Comparison of ENCODE assay signal across 8 cellular contexts in genomic region chr12:49662998-49663843, GRCh38. TPM values are rescaled to one million over a fixed set of nuclear protein-coding genes. Genes with fewer than 3 reads are reported as not detected.
DNase-seq lines count a peak whose midpoint lies in the region; ATAC-seq lines count a peak whose summit lies in the region.

No MANE protein-coding gene starts in this region.

- DNase-seq in DMS53 treated with DMSO at 0.1 percent for 48 hours (lab: John Stamatoyannopoulos, UW; ENCODE audit: unreplicated experiment) (peak; percentile 59), LHCN-M2 (ENCODE audit: low read depth) (peak; percentile 91), mesenteric fat pad (ENCODE audit: low spot score) (peak; percentile 88)
- peak; percentile 38 to 53 for DNase-seq in activated CD4-positive, alpha-beta T cell treated with anti-CD3 and anti-CD28 coated beads for 24 hours (ENCODE audit: low read depth in 2 of 2)
- DNase-seq in stimulated activated CD8-positive, alpha-beta memory T cell treated with anti-CD3 and anti-CD28 coated beads, Interleukin-4, amount 100 ng/mL, for 24 hours (ENCODE audit: low read depth), result peak; percentile 45

- peak; percentile 60 for ATAC-seq in GM21619 (IDR thresholded peaks at IDR 0.05; ENCODE audit: unreplicated experiment)
- ATAC-seq in HG03039 (IDR thresholded peaks at IDR 0.05; ENCODE audit: unreplicated experiment), result no peak

- H3K4me1 Mint-ChIP-seq in dendritic cell treated with granulocyte-macrophage colony-stimulating factor and Interleukin-4, amounts not matched to agents 40 ng/mL and 50 ng/mL, for 4 days (ENCODE audit: low read depth), result peaks cover 79% of the 10 kb centered on the region

- H3K27me3 Mint-ChIP-seq in dendritic cell treated with granulocyte-macrophage colony-stimulating factor and Interleukin-4, amounts not matched to agents 40 ng/mL and 50 ng/mL, for 4 days, result no peaks in the 10 kb centered on the region

- H3K9me3 Mint-ChIP-seq in dendritic cell treated with granulocyte-macrophage colony-stimulating factor and Interleukin-4, amounts not matched to agents 40 ng/mL and 50 ng/mL, for 4 days, result no peaks in the 10 kb centered on the region

- peak overlapping the region; percentile 76 for H3K27ac Mint-ChIP-seq in dendritic cell treated with granulocyte-macrophage colony-stimulating factor and Interleukin-4, amounts not matched to agents 40 ng/mL and 50 ng/mL, for 4 days

- H3K36me3 Mint-ChIP-seq in dendritic cell treated with granulocyte-macrophage colony-stimulating factor and Interleukin-4, amounts not matched to agents 40 ng/mL and 50 ng/mL, for 4 days (ENCODE audit: low read depth), result peaks cover 81% of the 10 kb centered on the region

- peak overlapping the region; percentile 44 for H3K4me3 Mint-ChIP-seq in dendritic cell treated with granulocyte-macrophage colony-stimulating factor and Interleukin-4, amounts not matched to agents 40 ng/mL and 50 ng/mL, for 4 days

- intact Hi-C loops in dendritic cell treated with granulocyte-macrophage colony-stimulating factor and Interleukin-4, amounts not matched to agents 40 ng/mL and 50 ng/mL, for 4 days (cut with micrococcal nuclease), result loop anchor here (5.0 kb wide), 1 partner anchor 34 kb away; no protein-coding TSS in a partner anchor

RNA-seq across cellular contexts. Expression of gene PRPF40B, which starts 39.9 kb away (rescaled TPM):
- 8.7 and 11.3 TPM in 2 replicates for total RNA-seq in LHCN-M2 (2014; rRNA removed)
- polyA plus RNA-seq in LHCN-M2 (2012), result 7.3 TPM
- total RNA-seq in mesenteric fat pad, result 13.7 TPM

RNA-seq across cellular contexts. Expression of gene FMNL3, which starts 44.0 kb away (rescaled TPM):
- total RNA-seq in LHCN-M2 (2014; rRNA removed) (35.5 and 36.5 TPM in 2 replicates), mesenteric fat pad (26.4 TPM)
- polyA plus RNA-seq in LHCN-M2 (2012), result 15.7 TPM

RNA-seq across cellular contexts. Expression of gene FAM186B, which starts 57.8 kb away (rescaled TPM):
- 0.19 and 0.40 TPM in 2 replicates for total RNA-seq in LHCN-M2 (2014; rRNA removed)
- polyA plus RNA-seq in LHCN-M2 (2012), result 0.17 TPM
- total RNA-seq in mesenteric fat pad, result 0.55 TPM
